Comparison of ENCODE assay signal across 19 cellular contexts in genomic region chr7:77284005-77284404, GRCh38.
"Had no signal": no experiment of that assay in that cellular context is flagged by ENCODE, and none has a peak within 500 bp of the region (broad histone marks: within the 10 kb centered on the region; RNA-seq: fewer than 3 reads in every experiment).

No MANE protein-coding gene starts in this region.

- DNase-seq: activated gamma-delta T cell treated with Interleukin-2 at 50 U/mL for 16 hours; activated T-cell treated with anti-CD3 and anti-CD28 coated beads, Interleukin-2, amount 50 U/mL, for 1 hour; anterior cingulate cortex; brain microvascular endothelial cell; central memory CD4-positive, alpha-beta T cell; effector memory CD8-positive, alpha-beta T cell; glutamatergic neuron; hippocampal formation; midbrain; nucleus accumbens; small intestine; stimulated activated CD4-positive, alpha-beta T cell treated with anti-CD3 and anti-CD28 coated beads, Interleukin-15, amount 100 ng/mL, for 24 hours; T-helper 1 cell; upper lobe of right lung had no signal

- H3K36me3 ChIP-seq: brain microvascular endothelial cell, upper lobe of right lung had no signal

- H3K9ac ChIP-seq: parathyroid adenoma had no signal

- H3K4me3 ChIP-seq: esophagus muscularis mucosa, upper lobe of right lung had no signal

- H3K9me3 ChIP-seq: esophagus muscularis mucosa, upper lobe of right lung had no signal

- ATAC-seq: effector memory CD8-positive, alpha-beta T cell; natural killer cell treated with Interleukin-12 subunit alpha and Interleukin-12 subunit beta and Interleukin-15 and Interleukin-18, amount 100 ng/mL, for 72 hours; sciatic nerve; stimulated activated memory B cell treated with anti-CD40 and anti-IgM and Interleukin-4, amounts not matched to agents 10 μg/mL and 1 μg/mL and 100 μg/mL, for 72 hours; upper lobe of right lung had no signal

- H2AFZ ChIP-seq: parathyroid adenoma had no signal

- H3K27ac ChIP-seq: brain microvascular endothelial cell, esophagus muscularis mucosa, parathyroid adenoma, upper lobe of right lung had no signal

- H3K27me3 ChIP-seq: brain microvascular endothelial cell, esophagus muscularis mucosa, upper lobe of right lung had no signal
